18 cellular contexts compared by ENCODE assay signal in the genomic region with DNA sequence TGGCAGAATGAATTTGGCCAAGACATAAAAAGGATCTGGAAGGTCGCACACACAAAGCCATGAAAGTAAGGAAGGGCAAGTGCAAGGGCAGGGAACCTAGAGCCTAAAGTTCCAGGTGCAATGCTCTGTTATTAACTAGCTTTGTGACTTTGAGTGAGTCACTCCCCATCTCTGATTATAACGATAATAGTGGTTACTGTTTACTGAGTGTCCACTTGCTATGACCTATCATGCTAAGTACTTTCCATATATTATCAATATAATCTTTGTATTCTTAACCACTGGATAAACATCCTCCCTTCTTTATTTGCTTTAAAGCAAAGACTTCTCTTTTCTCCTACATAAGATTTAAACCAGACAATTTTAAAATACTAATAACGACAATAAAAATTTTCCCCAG.
"Had no signal": no experiment of that assay in that cellular context is flagged by ENCODE, and none has a peak within 500 bp of the region (broad histone marks: within the 10 kb centered on the region; RNA-seq: fewer than 3 reads in every experiment).

No MANE protein-coding gene starts in this region.

- DNase-seq: Kasumi-1; MG63; NCI-H1092 treated with DMSO at 0.1 percent for 48 hours; NCI-H1436; NCI-H187; NCI-H2029; NCI-H2171 treated with DMSO at 0.1 percent for 48 hours; NCI-H345; NCI-H446 treated with DMSO at 0.1 percent for 48 hours; NCI-H510A treated with DMSO at 0.1 percent for 48 hours; NCI-H526; NK-92 treated with Interleukin-12 subunit alpha and Interleukin-12 subunit beta, amount 100 ng/mL, for 24 hours; PC-9; Peyer's patch; SHP77 treated with DMSO at 0.1 percent for 48 hours; SJCRH30; T-helper 1 cell; T-helper 17 cell had no signal
